ENCODE assay signal across 1 cellular context in genomic region chr17:73639926-73640325, GRCh38.
TF ChIP-seq lines count a peak whose summit lies in the region.

No MANE protein-coding gene starts in this region.

TF ChIP-seq in HepG2, 621 proteins besides CTCF, POLR2A, EP300 and RAD21 (continued from another document):
- TF ChIP-seq ZNF407 (CRISPR knock-in tag; IDR thresholded peaks at IDR 0.05; ENCODE audit: not compliant biosample characterization) (no peak), ZNF629 (CRISPR knock-in tag; conservative IDR thresholded peaks at IDR 0.05) (0 out of 2 replicates have a peak, but pooled peaks have one; percentile 9), ZNF232 (CRISPR knock-in tag; IDR thresholded peaks at IDR 0.05; ENCODE audit: borderline replicate concordance) (0 out of 2 replicates have a peak, but pooled peaks have one; percentile 45), ZNF770 (CRISPR knock-in tag; IDR thresholded peaks at IDR 0.05) (peak; percentile 86), PATZ1 (CRISPR knock-in tag; IDR thresholded peaks at IDR 0.05) (0 out of 2 replicates have a peak, but pooled peaks have one; percentile 21)
